ENCODE assay signal across 18 cellular contexts in genomic region chr1:158021721-158022120, GRCh38. TPM values are rescaled to one million over a fixed set of nuclear protein-coding genes. Genes with fewer than 3 reads are reported as not detected.
DNase-seq lines count a peak whose midpoint lies in the region; ATAC-seq, FAIRE-seq and TF ChIP-seq lines count a peak whose summit lies in the region.
"Had no signal": no experiment of that assay in that cellular context is flagged by ENCODE, and none has a peak within 500 bp of the region (broad histone marks: within the 10 kb centered on the region; RNA-seq: fewer than 3 reads in every experiment).

No MANE protein-coding gene starts in this region.

- H3K4me3 ChIP-seq in SJSA1 (no peak overlapping the region), keratinocyte (ENCODE audit: control insufficient read depth in 2 of 3, extremely low read depth in 1 of 3, insufficient read depth in 2 of 3, low read depth in 1 of 3, low read length in 3 of 3) (peak overlapping the region in 2 of 3 experiments; percentile 15 to 21), small intestine (ENCODE audit: low read depth in 1 of 2, low read length in 2 of 2) (no peak overlapping the region)
- H3K4me3 ChIP-seq: HAP-1, hepatocyte had no signal

- DNase-seq in Calu3 (no peak), SJSA1 (ENCODE audit: low read depth in 1 of 2, low spot score in 2 of 2) (no peak), keratinocyte (ENCODE audit: low read depth, low spot score) (no peak), small intestine (peak; percentile 28), HEK293T (ENCODE audit: extremely low spot score) (no peak), A172 (ENCODE audit: low spot score) (no peak), pons (ENCODE audit: low spot score) (no peak)
- DNase-seq: AML-193; naive thymus-derived CD8-positive, alpha-beta T cell; NCI-H187; NCI-H526 had no signal

- FAIRE-seq in keratinocyte (lab: Jason Lieb, UNC) (peak; percentile 92), small intestine (lab: Jason Lieb, UNC) (no peak)

- no peak overlapping the region for H2AFZ ChIP-seq in keratinocyte (ENCODE audit: control insufficient read depth, low read length)
- H2AFZ ChIP-seq: hepatocyte had no signal

- no peaks in the 10 kb centered on the region for H3K9me3 Mint-ChIP-seq in Calu3 (ENCODE audit: low read depth, unreplicated experiment)
- H3K9me3 Mint-ChIP-seq: activated naive CD4-positive, alpha-beta T cell treated with anti-CD3 and anti-CD28 coated beads, Interleukin-2, amount 50 U/mL, for 24 hours; central memory CD8-positive, alpha-beta T cell; naive thymus-derived CD8-positive, alpha-beta T cell; stimulated activated effector memory CD8-positive, alpha-beta T cell treated with anti-CD3 and anti-CD28 coated beads, Interleukin-12 subunit alpha, Interleukin-12 subunit beta, amount 100 ng/mL, for 72 hours; T-helper 2 cell treated with Interferon-gamma antibody and Interleukin-4, amounts not matched to agents 5 μg/mL and 100 μg/mL, for 36 hours had no signal

- dilution Hi-C loops in keratinocyte (cut with MboI; ENCODE audit: extremely low pct_ligation_motif_present, low sequenced_read_pairs) = no loop called here

- peak overlapping the region; percentile 99; the same call in 1 of the 2 replicates for H3K27ac ChIP-seq in SJSA1
- no peak overlapping the region for H3K27ac ChIP-seq in keratinocyte (ENCODE audit: control insufficient read depth, insufficient read depth, low read length)
- no peak overlapping the region for H3K27ac ChIP-seq in small intestine (ENCODE audit: low read depth in 1 of 2, low read length in 1 of 2)

- no peak overlapping the region for H3K9ac ChIP-seq in keratinocyte (ENCODE audit: control insufficient read depth, extremely low read depth, insufficient read depth, low read length)

- ATAC-seq in HG03108 (IDR thresholded peaks at IDR 0.05; ENCODE audit: unreplicated experiment) = no peak
- ATAC-seq: naive thymus-derived CD8-positive, alpha-beta T cell; stimulated activated effector memory CD8-positive, alpha-beta T cell treated with anti-CD3 and anti-CD28 coated beads, Interleukin-12 subunit alpha, Interleukin-12 subunit beta, amount 100 ng/mL, for 72 hours had no signal

- H3K36me3 ChIP-seq in SJSA1 (peaks cover 41% of the 10 kb centered on the region), keratinocyte (ENCODE audit: control insufficient read depth in 2 of 2, extremely low read depth in 1 of 2, insufficient read depth in 2 of 2, low read length in 2 of 2) (peaks cover 4 to 16% of the 10 kb centered on the region in 2 experiments), small intestine (ENCODE audit: control insufficient read depth in 2 of 2, insufficient read depth in 2 of 2, low read length in 2 of 2) (no peaks in the 10 kb centered on the region)

- H3K4me1 ChIP-seq in SJSA1 (replicated peaks) = peaks cover 70% of the 10 kb centered on the region
- H3K4me1 ChIP-seq in keratinocyte (ENCODE audit: control insufficient read depth, extremely low read depth, insufficient read depth, low read length) = peaks cover 62% of the 10 kb centered on the region
- H3K4me1 ChIP-seq in small intestine (ENCODE audit: control insufficient read depth in 2 of 2, insufficient read depth in 1 of 2, low read depth in 1 of 2, low read length in 1 of 2) = peaks cover 0 to 8% of the 10 kb centered on the region in 2 donors

- WGBS in small intestine, 3 donors = 12 to 60% (median 41%) methylated on average over 2 of the region's 2 CpGs

- CTCF ChIA-PET in Calu3 (lab: Charles Lee) = interaction anchor here (1.2 kb wide), 1 partner anchor 12 kb away, joined by 3 read pairs; no protein-coding TSS in a partner anchor
- CTCF ChIA-PET in HEK293T (lab: Yijun Ruan, JAX) = interaction anchor here (1.0 kb wide), 1 partner anchor 74 kb away, joined by 4 read pairs; no protein-coding TSS in a partner anchor

- H3K79me2 ChIP-seq in keratinocyte (ENCODE audit: control insufficient read depth, insufficient read depth, low read length) = peaks cover 80% of the 10 kb centered on the region

- peaks cover 74% of the 10 kb centered on the region for H3K4me1 Mint-ChIP-seq in Calu3 (ENCODE audit: low read depth, unreplicated experiment)
- H3K4me1 Mint-ChIP-seq: activated naive CD4-positive, alpha-beta T cell treated with anti-CD3 and anti-CD28 coated beads, Interleukin-2, amount 50 U/mL, for 24 hours; central memory CD8-positive, alpha-beta T cell; naive thymus-derived CD8-positive, alpha-beta T cell; stimulated activated effector memory CD8-positive, alpha-beta T cell treated with anti-CD3 and anti-CD28 coated beads, Interleukin-12 subunit alpha, Interleukin-12 subunit beta, amount 100 ng/mL, for 72 hours had no signal

- no peaks in the 10 kb centered on the region for H3K9me1 ChIP-seq in keratinocyte (ENCODE audit: control insufficient read depth, extremely low read depth, insufficient read depth, low read length)

- peaks cover 4% of the 10 kb centered on the region for H3K36me3 Mint-ChIP-seq in Calu3 (ENCODE audit: insufficient read depth, unreplicated experiment)
- H3K36me3 Mint-ChIP-seq: activated naive CD4-positive, alpha-beta T cell treated with anti-CD3 and anti-CD28 coated beads, Interleukin-2, amount 50 U/mL, for 24 hours; naive thymus-derived CD8-positive, alpha-beta T cell; stimulated activated effector memory CD8-positive, alpha-beta T cell treated with anti-CD3 and anti-CD28 coated beads, Interleukin-12 subunit alpha, Interleukin-12 subunit beta, amount 100 ng/mL, for 72 hours had no signal

- H3K27me3 ChIP-seq in SJSA1 (replicated peaks) = no peaks in the 10 kb centered on the region
- no peaks in the 10 kb centered on the region for H3K27me3 ChIP-seq in keratinocyte (ENCODE audit: control insufficient read depth, extremely low read depth, insufficient read depth, low read length)
- H3K27me3 ChIP-seq in small intestine (ENCODE audit: control insufficient read depth in 2 of 2, insufficient read depth in 2 of 2, low read length in 2 of 2) = peaks cover 0 to under 1% of the 10 kb centered on the region in 2 donors
- H3K27me3 ChIP-seq: hepatocyte had no signal

- H3K4me2 ChIP-seq in keratinocyte (ENCODE audit: control insufficient read depth, extremely low read depth, insufficient read depth, low read depth, low read length) = peak overlapping the region; percentile 76
- H3K4me2 ChIP-seq: hepatocyte had no signal

- POLR2A ChIA-PET in HEK293T (lab: Yijun Ruan, JAX) = no interaction called here

- no TSS peak for BruUV-seq in Calu3 (replicated peaks; lab: Mats Ljungman, UMichigan)

- peak overlapping the region; percentile 16 for H3K27ac Mint-ChIP-seq in Calu3 (ENCODE audit: unreplicated experiment)
- H3K27ac Mint-ChIP-seq: activated naive CD4-positive, alpha-beta T cell treated with anti-CD3 and anti-CD28 coated beads, Interleukin-2, amount 50 U/mL, for 24 hours; naive thymus-derived CD8-positive, alpha-beta T cell; stimulated activated effector memory CD8-positive, alpha-beta T cell treated with anti-CD3 and anti-CD28 coated beads, Interleukin-12 subunit alpha, Interleukin-12 subunit beta, amount 100 ng/mL, for 72 hours; T-helper 2 cell treated with Interferon-gamma antibody and Interleukin-4, amounts not matched to agents 5 μg/mL and 100 μg/mL, for 36 hours had no signal

- no peak overlapping the region for H3K4me3 Mint-ChIP-seq in Calu3 (ENCODE audit: low read depth, unreplicated experiment)
- H3K4me3 Mint-ChIP-seq: activated naive CD4-positive, alpha-beta T cell treated with anti-CD3 and anti-CD28 coated beads, Interleukin-2, amount 50 U/mL, for 24 hours; central memory CD8-positive, alpha-beta T cell; naive thymus-derived CD8-positive, alpha-beta T cell; stimulated activated effector memory CD8-positive, alpha-beta T cell treated with anti-CD3 and anti-CD28 coated beads, Interleukin-12 subunit alpha, Interleukin-12 subunit beta, amount 100 ng/mL, for 72 hours; T-helper 2 cell treated with Interferon-gamma antibody and Interleukin-4, amounts not matched to agents 5 μg/mL and 100 μg/mL, for 36 hours had no signal

- H3K27me3 Mint-ChIP-seq in Calu3 (ENCODE audit: unreplicated experiment) = no peaks in the 10 kb centered on the region

- no peaks in the 10 kb centered on the region for H4K20me1 ChIP-seq in keratinocyte (ENCODE audit: control insufficient read depth, extremely low read depth, insufficient read depth, low read length)

- no peaks in the 10 kb centered on the region for H3K9me3 ChIP-seq in SJSA1 (replicated peaks)
- no peaks in the 10 kb centered on the region for H3K9me3 ChIP-seq in keratinocyte (ENCODE audit: control insufficient read depth, low read depth, low read length)
- H3K9me3 ChIP-seq in small intestine (ENCODE audit: control insufficient read depth, low read depth) = no peaks in the 10 kb centered on the region
- H3K9me3 ChIP-seq: HAP-1 had no signal

- TF ChIP-seq CTCF in Calu3 (IDR thresholded peaks at IDR 0.05; ENCODE audit: unreplicated experiment) (no peak), keratinocyte (optimal IDR thresholded peaks at IDR 0.05 in 1 of 3, IDR thresholded peaks at IDR 0.05 in 1 of 3, conservative IDR thresholded peaks at IDR 0.05 in 1 of 3; ENCODE audit: extremely low read depth in 1 of 3, insufficient read depth in 2 of 3, low read length in 3 of 3) (no peak)

- intact Hi-C loops in Calu3 (cut with micrococcal nuclease; ENCODE audit: unreplicated experiment) = no loop called here

TF ChIP-seq in HEK293T, 16 proteins besides CTCF, POLR2A, EP300 and RAD21:
- TF ChIP-seq NFRKB (IDR thresholded peaks at IDR 0.05) = no peak
- no peak for TF ChIP-seq TARDBP (IDR thresholded peaks at IDR 0.05)
- no peak for TF ChIP-seq ARNT (IDR thresholded peaks at IDR 0.05)
- TF ChIP-seq FOXM1 (IDR thresholded peaks at IDR 0.05; ENCODE audit: borderline replicate concordance) = no peak
- no peak for TF ChIP-seq FOXA1 (IDR thresholded peaks at IDR 0.05)

RNA-seq across cellular contexts. Expression of gene KIRREL1, which starts 28.3 kb away (rescaled TPM):
- total RNA-seq in Calu3 (2022) = 19.0 and 31.4 TPM in 2 replicates
- total RNA-seq in SJSA1 (2014; rRNA removed; shearing (Covaris generic)) = 83.9 and 123 TPM in 2 replicates
- polyA plus RNA-seq in keratinocyte = 18.3 to 29.8 TPM (median 19.7 TPM) in 3 replicates
- 2.7 TPM for polyA plus RNA-seq in keratinocyte (2011; ENCODE audit: low read depth)
- polyA plus RNA-seq in keratinocyte (2011; cell fraction: cytosol; rRNA removed) = 11.1 and 14.7 TPM in 2 replicates
- 65.2 and 75.4 TPM in 2 replicates for polyA plus RNA-seq in keratinocyte (2011; cell fraction: nucleus; rRNA removed)
- polyA plus RNA-seq in keratinocyte (2012; ENCODE audit: low replicate concordance) = 11.5 and 45.7 TPM in 2 replicates
- polyA minus RNA-seq in keratinocyte = 47.6 to 153 TPM (median 54.8 TPM) in 3 replicates
- 39.5 TPM for polyA minus RNA-seq in keratinocyte (2011; cell fraction: cytosol; rRNA and poly(A)+ RNA removed)
- 101 and 135 TPM in 2 replicates for polyA minus RNA-seq in keratinocyte (2011; cell fraction: nucleus; rRNA and poly(A)+ RNA removed)
- polyA plus RNA-seq in small intestine = 1 to 10 TPM in 1 of 3 donors, under 1 TPM in 2; 0.22 to 9.3 (median 0.54) TPM
- 145 and 179 TPM in 2 replicates for total RNA-seq in A172 (2014; rRNA removed; shearing (Covaris generic))
- total RNA-seq: naive thymus-derived CD8-positive, alpha-beta T cell had no signal
- polyA plus RNA-seq: naive thymus-derived CD8-positive, alpha-beta T cell had no signal

Comparison
In these comparisons a context has a peak if more than half of its experiments do, and no peak if none do; other contexts are left out.
1. H3K4me3 ChIP-seq: peak in keratinocyte (2 of 3); none in SJSA1 (single experiment) and small intestine (0 of 2).